Comparison of ENCODE assay signal across 8 cellular contexts in the genomic region with DNA sequence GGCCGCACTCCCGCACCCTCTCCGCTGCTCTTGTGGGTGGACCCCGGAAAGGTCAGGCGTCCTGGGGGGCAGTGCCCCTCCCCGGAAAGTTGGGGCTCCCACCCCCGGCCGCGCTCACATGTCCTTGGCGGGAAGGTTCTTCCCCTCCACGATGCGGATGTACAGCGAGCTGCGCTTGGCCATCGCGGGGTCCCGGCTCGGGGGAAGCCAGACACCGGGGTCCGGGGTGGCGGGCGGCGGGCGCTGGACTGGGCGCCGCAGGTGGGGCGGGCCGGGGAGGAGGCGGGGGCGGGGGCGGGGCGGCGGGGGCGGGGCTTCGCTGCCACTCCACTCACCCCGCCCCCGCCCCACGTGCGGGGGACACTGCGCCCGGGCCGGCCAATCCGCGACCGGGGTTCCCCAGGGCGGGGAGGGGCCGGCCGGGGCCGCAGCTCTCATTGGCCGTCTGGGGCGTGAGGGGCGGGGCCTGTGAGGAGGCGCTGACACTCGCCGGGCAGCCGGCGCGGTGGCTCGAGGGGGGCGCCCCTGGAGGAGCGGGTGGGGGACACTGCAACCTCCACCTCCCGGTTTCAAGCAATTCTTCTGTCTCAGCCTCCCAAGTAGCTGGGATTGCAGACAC. TPM values are rescaled to one million over a fixed set of nuclear protein-coding genes. Genes with fewer than 3 reads are reported as not detected.
DNase-seq lines count a peak whose midpoint lies in the region; ATAC-seq and TF ChIP-seq lines count a peak whose summit lies in the region.
"Not testable (repeated sequence)": the region's sequence is repeated elsewhere in the genome, so short reads cannot be mapped to it uniquely, and the experiment has no call there.

A gene (minus strand): TSS at position 250 of the 619 bp plus-strand sequence. CDS start 67 bp downstream, at position 183.

- not testable (repeated sequence) for TF ChIP-seq CTCF in WTC11 (IDR thresholded peaks at IDR 0.05); brain (conservative IDR thresholded peaks at IDR 0.05); right atrium auricular region (IDR thresholded peaks at IDR 0.05)

- peak within 1 kb of the TSS; percentile 56 for H3K4me2 ChIP-seq in trophoblast cell (ENCODE audit: low read length)

- not testable (repeated sequence) for H3K79me1 ChIP-seq in trophoblast cell (ENCODE audit: low read length)

- H4K8ac ChIP-seq in trophoblast cell (ENCODE audit: low read depth, low read length) = not testable (repeated sequence)

- H3K4ac ChIP-seq in trophoblast cell (ENCODE audit: low read depth, low read length) = not testable (repeated sequence)

- not testable (repeated sequence) for H3K23ac ChIP-seq in trophoblast cell (ENCODE audit: low read length)

- not testable (repeated sequence) for H3K4me1 ChIP-seq in right atrium auricular region; trophoblast cell (ENCODE audit: control insufficient read depth in 1 of 2, insufficient read depth in 2 of 2, low read length in 2 of 2); urinary bladder (ENCODE audit: insufficient read depth)

- ATAC-seq in GM18502 (IDR thresholded peaks at IDR 0.05; ENCODE audit: poor library complexity, unreplicated experiment) (peak; percentile 59), HG03565 (IDR thresholded peaks at IDR 0.05; ENCODE audit: unreplicated experiment) (peak; percentile 58), WTC11 (peak; percentile 94)

- not testable (repeated sequence) for H3K27ac Mint-ChIP-seq in WTC11, brain

- not testable (repeated sequence) for H3K36me3 ChIP-seq in H7 (replicated peaks; ENCODE audit: control insufficient read depth, insufficient read depth, low read length); right atrium auricular region; trophoblast cell (ENCODE audit: control insufficient read depth in 1 of 2, insufficient read depth in 2 of 2, low read length in 2 of 2); urinary bladder (ENCODE audit: insufficient read depth)

- H3K36me3 Mint-ChIP-seq in WTC11, brain: not testable (repeated sequence)

- not testable (repeated sequence) for H3K4me3 Mint-ChIP-seq in WTC11
- peak within 1 kb of the TSS in 3 of 5 experiments; percentile 37 to 71 (median 68) for H3K4me3 Mint-ChIP-seq in brain

- not testable (repeated sequence) for H2BK5ac ChIP-seq in trophoblast cell (ENCODE audit: low read depth, low read length, poor library complexity)

- no CpG with 5 or more reads among the region's 62 CpGs for WGBS in trophoblast cell (ENCODE audit: extremely low coverage, insufficient coverage, insufficient read length)
- WGBS in urinary bladder = under 1% methylated on average over 18 of the region's 62 CpGs

- not testable (repeated sequence) for H2BK120ac ChIP-seq in trophoblast cell (ENCODE audit: insufficient read depth, low read length, poor library complexity)

- CTCF ChIA-PET in WTC11 (lab: Charles Lee) = not testable (repeated sequence)

- H3K9ac ChIP-seq in trophoblast cell (ENCODE audit: low read length) = not testable (repeated sequence)

- H3K18ac ChIP-seq in trophoblast cell (ENCODE audit: low read length) = not testable (repeated sequence)

- not testable (repeated sequence) for H4K91ac ChIP-seq in trophoblast cell (ENCODE audit: low read depth, low read length)

- H2AK5ac ChIP-seq in trophoblast cell (ENCODE audit: low read length) = not testable (repeated sequence)

- not testable (repeated sequence) for H4K12ac ChIP-seq in trophoblast cell (ENCODE audit: low read depth, low read length)

- not testable (repeated sequence) for H3K4me1 Mint-ChIP-seq in WTC11, brain

- not testable (repeated sequence) for H3K9me3 ChIP-seq in right atrium auricular region; trophoblast cell (ENCODE audit: insufficient read depth, low read depth, low read length)

- H2AFZ ChIP-seq in trophoblast cell (ENCODE audit: insufficient read depth, low read length, poor library complexity) = not testable (repeated sequence)

- H3K27ac ChIP-seq in right atrium auricular region; trophoblast cell (ENCODE audit: low read depth, low read length); urinary bladder (ENCODE audit: low read depth): not testable (repeated sequence)

- not testable (repeated sequence) for H3K9me3 Mint-ChIP-seq in WTC11, brain

- not testable (repeated sequence) for DNase-seq in H7; right atrium auricular region (ENCODE audit: low spot score)
- DNase-seq in WTC11 (ENCODE audit: low spot score) (peak; percentile 42), trophoblast cell (peak in 1 of 2 donors; percentile 0)

- not testable (repeated sequence) for H3K79me2 ChIP-seq in trophoblast cell (ENCODE audit: control insufficient read depth, insufficient read depth, low read length, poor library complexity)

- H3K27me3 Mint-ChIP-seq in WTC11 (ENCODE audit: low read depth); brain: not testable (repeated sequence)

- POLR2A ChIA-PET in WTC11 (lab: Charles Lee) = not testable (repeated sequence)

- H3K14ac ChIP-seq in trophoblast cell (ENCODE audit: low read length) = not testable (repeated sequence)

- H2BK12ac ChIP-seq in trophoblast cell (ENCODE audit: low read length) = not testable (repeated sequence)

- H3K4me3 ChIP-seq in H7 (ENCODE audit: insufficient read depth, low read depth, low read length) (peak within 1 kb of the TSS; percentile 38), right atrium auricular region (peak within 1 kb of the TSS; percentile 38 to 55), trophoblast cell (ENCODE audit: low read depth, low read length) (peak within 1 kb of the TSS; percentile 58), urinary bladder (ENCODE audit: low read depth, low read length) (peak within 1 kb of the TSS; percentile 43)

- H3K27me3 ChIP-seq in H7 (ENCODE audit: control insufficient read depth, insufficient read depth, low read length); right atrium auricular region; trophoblast cell (ENCODE audit: insufficient read depth, low read length): not testable (repeated sequence)

RNA-seq across cellular contexts. Expression of the gene that starts here (rescaled TPM):
- total RNA-seq in H7 (2014; rRNA removed; shearing (Covaris generic)) = 7.8 and 9.3 TPM in 2 replicates
- total RNA-seq in WTC11 (2021) (11.2 to 17.9 TPM (median 17.4 TPM) in 3 replicates), right atrium auricular region (1 to 10 TPM; 7.0 to 8.6 TPM), urinary bladder (30.9 TPM)
- polyA plus RNA-seq in brain (ENCODE audit: insufficient read depth, low read depth, low replicate concordance) (81.8 TPM), urinary bladder (74.3 TPM)
- polyA plus RNA-seq in trophoblast cell (2013) = 9.0 and 9.3 TPM in 2 replicates
